15 cellular contexts compared by ENCODE assay signal in genomic region chr7:143265017-143265693, GRCh38. TPM values are rescaled to one million over a fixed set of nuclear protein-coding genes. Genes with fewer than 3 reads are reported as not detected.
DNase-seq lines count a peak whose midpoint lies in the region; ATAC-seq and TF ChIP-seq lines count a peak whose summit lies in the region.
"Had no signal": no experiment of that assay in that cellular context is flagged by ENCODE, and none has a peak within 500 bp of the region (broad histone marks: within the 10 kb centered on the region; RNA-seq: fewer than 3 reads in every experiment).

No MANE protein-coding gene starts in this region.

- ATAC-seq in GM18861 (IDR thresholded peaks at IDR 0.05; ENCODE audit: unreplicated experiment) (no peak), aorta (ENCODE audit: low FRiP score) (no peak)
- ATAC-seq: pancreas had no signal

- intact Hi-C loops in aorta (cut with DNase I) = no loop called here

- H3K27me3 ChIP-seq in SJCRH30 (no peaks in the 10 kb centered on the region), trophoblast cell (ENCODE audit: insufficient read depth, low read length) (no peaks in the 10 kb centered on the region), aorta (ENCODE audit: control insufficient read depth in 1 of 2, insufficient read depth in 2 of 2, low read length in 1 of 2) (no peaks in the 10 kb centered on the region)
- H3K27me3 ChIP-seq: pancreas had no signal

- H3K27me3 Mint-ChIP-seq in T-helper 2 cell treated with Interferon-gamma antibody and Interleukin-4, amounts not matched to agents 5 μg/mL and 100 μg/mL, for 36 hours (ENCODE audit: low read depth) = no peaks in the 10 kb centered on the region

- H3K4me2 ChIP-seq in trophoblast cell (ENCODE audit: low read length) = no peak overlapping the region

- H3K79me2 ChIP-seq in trophoblast cell (ENCODE audit: control insufficient read depth, insufficient read depth, low read length, poor library complexity) = peaks cover 8% of the 10 kb centered on the region

- peak overlapping the region; percentile 68 for H3K27ac Mint-ChIP-seq in T-helper 2 cell treated with Interferon-gamma antibody and Interleukin-4, amounts not matched to agents 5 μg/mL and 100 μg/mL, for 36 hours

- peaks cover 66% of the 10 kb centered on the region for H3K36me3 Mint-ChIP-seq in T-helper 2 cell treated with Interferon-gamma antibody and Interleukin-4, amounts not matched to agents 5 μg/mL and 100 μg/mL, for 36 hours (ENCODE audit: low read depth)

- no peak overlapping the region for H3K14ac ChIP-seq in trophoblast cell (ENCODE audit: low read length)

- peaks cover 61% of the 10 kb centered on the region for H3K4me1 Mint-ChIP-seq in T-helper 2 cell treated with Interferon-gamma antibody and Interleukin-4, amounts not matched to agents 5 μg/mL and 100 μg/mL, for 36 hours (ENCODE audit: low read depth)

- H3K23ac ChIP-seq in trophoblast cell (ENCODE audit: low read length) = no peak overlapping the region

- peaks cover 6% of the 10 kb centered on the region for H3K9me3 Mint-ChIP-seq in T-helper 2 cell treated with Interferon-gamma antibody and Interleukin-4, amounts not matched to agents 5 μg/mL and 100 μg/mL, for 36 hours

- no peak overlapping the region for H4K91ac ChIP-seq in trophoblast cell (ENCODE audit: low read depth, low read length)

- H2AK5ac ChIP-seq in trophoblast cell (ENCODE audit: low read length) = no peak overlapping the region

- no peak for TF ChIP-seq CTCF in coronary artery (IDR thresholded peaks at IDR 0.05)

- no peak overlapping the region for H2AFZ ChIP-seq in trophoblast cell (ENCODE audit: insufficient read depth, low read length, poor library complexity)

- H3K79me1 ChIP-seq in trophoblast cell (ENCODE audit: low read length) = peaks cover 7% of the 10 kb centered on the region

- H4K12ac ChIP-seq in trophoblast cell (ENCODE audit: low read depth, low read length) = peak overlapping the region; percentile 37

- no peak overlapping the region for H4K8ac ChIP-seq in trophoblast cell (ENCODE audit: low read depth, low read length)

- H3K9me3 ChIP-seq in SJCRH30 (replicated peaks) = no peaks in the 10 kb centered on the region
- H3K9me3 ChIP-seq in trophoblast cell (ENCODE audit: insufficient read depth, low read depth, low read length) = no peaks in the 10 kb centered on the region
- no peaks in the 10 kb centered on the region for H3K9me3 ChIP-seq in aorta (ENCODE audit: control insufficient read depth, low read length)
- H3K9me3 ChIP-seq: pancreas had no signal

- H3K4me3 ChIP-seq in SJCRH30 (no peak overlapping the region), coronary artery (peak overlapping the region; percentile 89), trophoblast cell (ENCODE audit: low read depth, low read length) (no peak overlapping the region), aorta (ENCODE audit: low read length in 2 of 2) (no peak overlapping the region)

- no peak overlapping the region for H2BK12ac ChIP-seq in trophoblast cell (ENCODE audit: low read length)

- H3K4ac ChIP-seq in trophoblast cell (ENCODE audit: low read depth, low read length) = no peak overlapping the region

- WGBS in trophoblast cell (ENCODE audit: extremely low coverage, insufficient coverage, insufficient read length) = no CpG with 5 or more reads among the region's 15 CpGs
- 87 to 90% methylated on average over 15 of the region's 15 CpGs for WGBS in aorta, 2 donors

- no peak overlapping the region for H3K18ac ChIP-seq in trophoblast cell (ENCODE audit: low read length)

- no peak for DNase-seq in T-helper 2 cell treated with Interferon-gamma antibody and Interleukin-4, amounts not matched to agents 5 μg/mL and 100 μg/mL, for 36 hours (ENCODE audit: low spot score)
- no peak for DNase-seq in T-helper 2 cell
- DNase-seq in SJCRH30 = peak in 1 of 2 experiments; percentile 41
- no peak for DNase-seq in coronary artery (ENCODE audit: low spot score)
- no peak for DNase-seq in trophoblast cell
- no peak for DNase-seq in NCI-H1092 treated with DMSO at 0.1 percent for 48 hours (lab: John Stamatoyannopoulos, UW)
- no peak for DNase-seq in aorta
- DNase-seq: 8988T, KBM-7, WERI-Rb-1 had no signal

- H3K27ac ChIP-seq in SJCRH30 (0 out of 2 replicates have a peak overlapping the region, but pooled peaks have one; percentile 11), coronary artery (peak overlapping the region in 1 of 2 donors; percentile 10), trophoblast cell (ENCODE audit: low read depth, low read length) (no peak overlapping the region), aorta (ENCODE audit: low read depth in 1 of 2, low read length in 2 of 2) (no peak overlapping the region)
- H3K27ac ChIP-seq: pancreas, WERI-Rb-1 had no signal

- no peaks in the 10 kb centered on the region; the same call in 1 of the 2 replicates for H3K4me1 ChIP-seq in SJCRH30
- H3K4me1 ChIP-seq in trophoblast cell (ENCODE audit: control insufficient read depth in 1 of 2, insufficient read depth in 2 of 2, low read length in 2 of 2) = peaks cover 4 to 10% of the 10 kb centered on the region in 2 experiments
- no peaks in the 10 kb centered on the region for H3K4me1 ChIP-seq in aorta (ENCODE audit: control insufficient read depth in 1 of 2, insufficient read depth in 2 of 2, low read length in 2 of 2)

- peak overlapping the region; percentile 97 for H3K4me3 Mint-ChIP-seq in T-helper 2 cell treated with Interferon-gamma antibody and Interleukin-4, amounts not matched to agents 5 μg/mL and 100 μg/mL, for 36 hours

- no peak overlapping the region for H3K9ac ChIP-seq in trophoblast cell (ENCODE audit: low read length)

- no peak overlapping the region for H2BK5ac ChIP-seq in trophoblast cell (ENCODE audit: low read depth, low read length, poor library complexity)

- H2BK120ac ChIP-seq in trophoblast cell (ENCODE audit: insufficient read depth, low read length, poor library complexity) = no peak overlapping the region

- H3K36me3 ChIP-seq in SJCRH30 (peaks cover 4% of the 10 kb centered on the region; the same call in 1 of the 2 replicates), trophoblast cell (ENCODE audit: control insufficient read depth in 1 of 2, insufficient read depth in 2 of 2, low read length in 2 of 2) (peaks cover 28 to 30% of the 10 kb centered on the region in 2 experiments), aorta (ENCODE audit: control insufficient read depth in 1 of 2, insufficient read depth in 2 of 2, low read length in 1 of 2) (peaks cover 8 to 12% of the 10 kb centered on the region in 2 donors)

RNA-seq across cellular contexts. Expression of gene GSTK1, which starts 1.9 kb away (rescaled TPM):
- total RNA-seq in SJCRH30 (2014; rRNA removed; shearing (Covaris generic)) = 35.2 and 35.6 TPM in 2 replicates
- 130 and 132 TPM in 2 replicates for polyA plus RNA-seq in trophoblast cell (2013)
- 100 to 1,000 TPM in 1 of 2 donors, 10 to 100 TPM in 1; 75.6 to 123 TPM for total RNA-seq in aorta
- 100 to 1,000 TPM in 1 of 2 donors, 10 to 100 TPM in 1; 99.5 to 172 TPM for polyA plus RNA-seq in aorta

RNA-seq across cellular contexts. Expression of gene TMEM139, which starts 19.6 kb away (rescaled TPM):
- 0.97 and 2.5 TPM in 2 replicates for total RNA-seq in SJCRH30 (2014; rRNA removed; shearing (Covaris generic))
- polyA plus RNA-seq in trophoblast cell (2013) = 1.1 and 1.4 TPM in 2 replicates
- 1 to 10 TPM in 1 of 2 donors, under 1 TPM in 1; 0.32 to 1.2 TPM for total RNA-seq in aorta
- 10 to 100 TPM in 1 of 2 donors, under 1 TPM in 1; 0.10 to 17.3 TPM for polyA plus RNA-seq in aorta
- total RNA-seq: Daoy had no signal

RNA-seq across cellular contexts. Expression of gene CASP2, which starts 23.0 kb away (rescaled TPM):
- total RNA-seq in SJCRH30 (2014; rRNA removed; shearing (Covaris generic)) = 36.6 and 39.1 TPM in 2 replicates
- polyA plus RNA-seq in trophoblast cell (2013) = 23.1 and 23.8 TPM in 2 replicates
- 10 to 100 TPM; 21.7 to 23.9 TPM for total RNA-seq in aorta
- 1 to 10 TPM; 2.6 to 5.9 TPM for polyA plus RNA-seq in aorta

RNA-seq across cellular contexts. Expression of gene TAS2R40, which starts 43.3 kb away (rescaled TPM):
- total RNA-seq in SJCRH30 (2014; rRNA removed; shearing (Covaris generic)) = not detected in 2 replicates
- polyA plus RNA-seq in trophoblast cell (2013) = not detected in 2 replicates
- not detected for total RNA-seq in aorta
- polyA plus RNA-seq in aorta = not detected
- total RNA-seq: Daoy, pancreas, urinary bladder had no signal
- polyA plus RNA-seq: adipose tissue, pancreas, urinary bladder had no signal

RNA-seq across cellular contexts. Expression of gene CLCN1, which starts 50.8 kb away (rescaled TPM):
- not detected in 2 replicates for total RNA-seq in SJCRH30 (2014; rRNA removed; shearing (Covaris generic))
- polyA plus RNA-seq in trophoblast cell (2013) = 0.03 TPM in 2 replicates
- not detected for total RNA-seq in aorta
- polyA plus RNA-seq in aorta = not detected
